8 cellular contexts compared by ENCODE assay signal in genomic region chr2:75709297-75709696, GRCh38. TPM values are rescaled to one million over a fixed set of nuclear protein-coding genes. Genes with fewer than 3 reads are reported as not detected.
DNase-seq lines count a peak whose midpoint lies in the region; ATAC-seq and TF ChIP-seq lines count a peak whose summit lies in the region.

No MANE protein-coding gene starts in this region.

- H3K9me2 ChIP-seq in PC-3 (replicated peaks; ENCODE audit: low read length): no peaks in the 10 kb centered on the region

- H3F3A ChIP-seq in PC-3 (ENCODE audit: low read length, unreplicated experiment): no peaks in the 10 kb centered on the region

- peaks cover 22% of the 10 kb centered on the region for H3K4me1 Mint-ChIP-seq in activated CD4-positive, alpha-beta T cell treated with anti-CD3 and anti-CD28 coated beads, Interleukin-2, amount 10 ng/mL, durations not matched to agents 24 days and 14 days

- DNase-seq in activated CD4-positive, alpha-beta T cell treated with anti-CD3 and anti-CD28 coated beads, Interleukin-2, amount 10 ng/mL, durations not matched to agents 24 days and 14 days: peak; percentile 21
- DNase-seq in activated CD4-positive, alpha-beta T cell treated with anti-CD3 and anti-CD28 coated beads, Interleukin-2, amount 50 U/mL, for 1 hour: no peak
- DNase-seq in PC-3: no peak
- no peak for DNase-seq in epithelial cell of proximal tubule (ENCODE audit: low read depth)
- no peak for DNase-seq in cerebellum (ENCODE audit: low spot score)
- no peak for DNase-seq in activated CD8-positive, alpha-beta memory T cell treated with anti-CD3 and anti-CD28 coated beads for 24 hours

- H3K36me3 Mint-ChIP-seq in activated CD4-positive, alpha-beta T cell treated with anti-CD3 and anti-CD28 coated beads, Interleukin-2, amount 10 ng/mL, durations not matched to agents 24 days and 14 days (ENCODE audit: low read depth): peaks cover 22% of the 10 kb centered on the region

- peak overlapping the region; percentile 86 for H3K4me3 ChIP-seq in PC-3 (ENCODE audit: low read length)
- H3K4me3 ChIP-seq in epithelial cell of proximal tubule (ENCODE audit: low read depth, low read length): peak overlapping the region; percentile 70
- H3K4me3 ChIP-seq in skeletal muscle tissue (ENCODE audit: low read length in 3 of 3): peak overlapping the region; percentile 6 to 89 (median 80)

- peak overlapping the region; percentile 77 for H3K4me3 Mint-ChIP-seq in activated CD4-positive, alpha-beta T cell treated with anti-CD3 and anti-CD28 coated beads, Interleukin-2, amount 10 ng/mL, durations not matched to agents 24 days and 14 days

- H3K27ac ChIP-seq in PC-3 (ENCODE audit: low read length): no peak overlapping the region
- H3K27ac ChIP-seq in skeletal muscle tissue (ENCODE audit: low read depth, low read length): no peak overlapping the region

- intact Hi-C loops in activated CD4-positive, alpha-beta T cell treated with anti-CD3 and anti-CD28 coated beads, Interleukin-2, amount 10 ng/mL, durations not matched to agents 24 days and 14 days (cut with micrococcal nuclease): loop anchor here (1.0 kb wide), 1 partner anchor 32 kb away; no protein-coding TSS in a partner anchor
- intact Hi-C loops in PC-3 (cut with micrococcal nuclease): no loop called here

- H3K9me3 ChIP-seq in PC-3 (ENCODE audit: low read length): no peaks in the 10 kb centered on the region
- no peaks in the 10 kb centered on the region for H3K9me3 ChIP-seq in skeletal muscle tissue (ENCODE audit: control insufficient read depth in 3 of 3, low read length in 3 of 3)

- POLR2A ChIA-PET in PC-3 (lab: Charles Lee; ENCODE audit: unreplicated experiment): interaction anchor here (0.5 kb wide), 1 partner anchor 1972 kb away, joined by 4 read pairs; the partner anchor contains the start of gene TPRKB

- CTCF ChIA-PET in PC-3 (lab: Charles Lee): no interaction called here

- H3K27me3 ChIP-seq in PC-3 (ENCODE audit: low read length) (no peaks in the 10 kb centered on the region), skeletal muscle tissue (ENCODE audit: control insufficient read depth in 3 of 3, insufficient read depth in 3 of 3, low read length in 3 of 3) (no peaks in the 10 kb centered on the region)

- TF ChIP-seq CTCF in PC-3 (conservative IDR thresholded peaks at IDR 0.05; ENCODE audit: low read depth, low read length) (no peak), epithelial cell of proximal tubule (conservative IDR thresholded peaks at IDR 0.05; ENCODE audit: low read depth, low read length) (no peak)

- peak overlapping the region; percentile 2 for H3K27ac Mint-ChIP-seq in activated CD4-positive, alpha-beta T cell treated with anti-CD3 and anti-CD28 coated beads, Interleukin-2, amount 10 ng/mL, durations not matched to agents 24 days and 14 days

- H3K4me1 ChIP-seq in PC-3 (ENCODE audit: insufficient read depth, low read length) (peaks cover 26% of the 10 kb centered on the region), skeletal muscle tissue (ENCODE audit: control insufficient read depth in 3 of 3, insufficient read depth in 3 of 3, low read length in 3 of 3) (peaks cover 2 to 8% (median 5%) of the 10 kb centered on the region in 3 donors)

- no peaks in the 10 kb centered on the region for H4K20me1 ChIP-seq in PC-3 (ENCODE audit: low read length)

- H2AFZ ChIP-seq in PC-3 (ENCODE audit: low read length): no peak overlapping the region

- no TSS peak for BruUV-seq in PC-3 (replicated peaks; lab: Mats Ljungman, UMichigan)

- H3K9ac ChIP-seq in PC-3 (ENCODE audit: low read length) (peak overlapping the region; percentile 90; the same call in 1 of the 2 replicates), skeletal muscle tissue (ENCODE audit: low read depth in 1 of 3, low read length in 3 of 3) (peak overlapping the region; percentile 42 to 89 (median 83))

- H3K9me3 Mint-ChIP-seq in activated CD4-positive, alpha-beta T cell treated with anti-CD3 and anti-CD28 coated beads, Interleukin-2, amount 10 ng/mL, durations not matched to agents 24 days and 14 days: no peaks in the 10 kb centered on the region

- H3K27me3 Mint-ChIP-seq in activated CD4-positive, alpha-beta T cell treated with anti-CD3 and anti-CD28 coated beads, Interleukin-2, amount 10 ng/mL, durations not matched to agents 24 days and 14 days: no peaks in the 10 kb centered on the region

- ATAC-seq in PC-3: no peak
- no peak for ATAC-seq in HG02852 (IDR thresholded peaks at IDR 0.05; ENCODE audit: unreplicated experiment)

- H3K4me2 ChIP-seq in PC-3 (ENCODE audit: low read length): peak overlapping the region; percentile 97

- H3K36me3 ChIP-seq in PC-3 (ENCODE audit: low read depth, low read length) (0 out of 2 replicates have a peak, but pooled peaks cover 6% of the 10 kb centered on the region), skeletal muscle tissue (ENCODE audit: control insufficient read depth in 3 of 3, insufficient read depth in 3 of 3, low read length in 3 of 3) (peaks cover 2 to 13% (median 9%) of the 10 kb centered on the region in 3 donors)

- H3K79me2 ChIP-seq in PC-3 (ENCODE audit: low read length): peaks cover 37% of the 10 kb centered on the region

RNA-seq across cellular contexts. Expression of gene GCFC2, which starts 1.4 kb away (rescaled TPM):
- total RNA-seq in activated CD4-positive, alpha-beta T cell treated with anti-CD3 and anti-CD28 coated beads, Interleukin-2, amount 10 ng/mL, durations not matched to agents 24 days and 14 days: 34.9 and 42.0 TPM in 2 replicates
- total RNA-seq in PC-3 (2014; rRNA removed) (24.5 and 31.1 TPM in 2 replicates), epithelial cell of proximal tubule (21.2 and 24.7 TPM in 2 replicates), skeletal muscle tissue (14.1 TPM), cerebellum (22.0 TPM)
